ENCODE assay signal across 8 cellular contexts in genomic region chr11:62665630-62666258, GRCh38. TPM values are rescaled to one million over a fixed set of nuclear protein-coding genes. Genes with fewer than 3 reads are reported as not detected.
A peak's percentile ranks its signal among the peaks of the same experiment; 100 is the strongest.
DNase-seq lines count a peak whose midpoint lies in the region; ATAC-seq and TF ChIP-seq lines count a peak whose summit lies in the region.

No MANE protein-coding gene starts in this region.

- TF ChIP-seq EP300 in gastroesophageal sphincter (IDR thresholded peaks at IDR 0.05) (no peak), ovary (IDR thresholded peaks at IDR 0.05) (no peak)

- peaks cover 0 to 14% (median 0%) of the 10 kb centered on the region in 3 donors for H3K36me3 ChIP-seq in Peyer's patch
- peaks cover 0 to 29% of the 10 kb centered on the region in 2 donors for H3K36me3 ChIP-seq in gastroesophageal sphincter
- no peaks in the 10 kb centered on the region for H3K36me3 ChIP-seq in ovary
- H3K36me3 ChIP-seq in uterus, result no peaks in the 10 kb centered on the region

- H3K27ac ChIP-seq in Peyer's patch (peak overlapping the region; percentile 80 to 94 (median 92)), gastroesophageal sphincter (peak overlapping the region; percentile 65 to 96 (median 94)), ovary (peak overlapping the region; percentile 10 to 79), uterus (peak overlapping the region; percentile 88 to 89)

- peak; percentile 9 for ATAC-seq in GM18498 (IDR thresholded peaks at IDR 0.05; ENCODE audit: unreplicated experiment)
- peak; percentile 14 for ATAC-seq in HG02884 (IDR thresholded peaks at IDR 0.05; ENCODE audit: unreplicated experiment)
- peak; percentile 39 for ATAC-seq in gastroesophageal sphincter

- TF ChIP-seq CTCF in Peyer's patch (IDR thresholded peaks at IDR 0.05) (no peak), gastroesophageal sphincter (IDR thresholded peaks at IDR 0.05) (no peak), ovary (IDR thresholded peaks at IDR 0.05) (no peak), uterus (IDR thresholded peaks at IDR 0.05) (no peak)

- H3K4me1 ChIP-seq in Peyer's patch, result peaks cover 0 to 49% (median 17%) of the 10 kb centered on the region in 4 donors
- H3K4me1 ChIP-seq in gastroesophageal sphincter, result peaks cover 5 to 61% (median 22%) of the 10 kb centered on the region in 3 donors
- peaks cover 9% of the 10 kb centered on the region for H3K4me1 ChIP-seq in ovary (ENCODE audit: insufficient read depth)
- H3K4me1 ChIP-seq in uterus, result peaks cover 9 to 12% of the 10 kb centered on the region in 2 donors

- H3K4me3 ChIP-seq in Peyer's patch (peak overlapping the region; percentile 75 to 86 (median 82)), gastroesophageal sphincter (peak overlapping the region; percentile 71 to 87), ovary (peak overlapping the region; percentile 71), uterus (peak overlapping the region; percentile 75 to 92)

- TF ChIP-seq POLR2A in Peyer's patch (IDR thresholded peaks at IDR 0.05) (no peak), gastroesophageal sphincter (IDR thresholded peaks at IDR 0.05) (no peak), ovary (IDR thresholded peaks at IDR 0.05) (no peak), uterus (IDR thresholded peaks at IDR 0.05) (no peak)

- H3K9me3 ChIP-seq in Peyer's patch (no peaks in the 10 kb centered on the region), gastroesophageal sphincter (no peaks in the 10 kb centered on the region), ovary (no peaks in the 10 kb centered on the region), uterus (no peaks in the 10 kb centered on the region)

- H3K27me3 ChIP-seq in Peyer's patch, result no peaks in the 10 kb centered on the region
- H3K27me3 ChIP-seq in gastroesophageal sphincter, result no peaks in the 10 kb centered on the region
- no peaks in the 10 kb centered on the region for H3K27me3 ChIP-seq in ovary
- H3K27me3 ChIP-seq in uterus, result no peaks in the 10 kb centered on the region

- DNase-seq in Peyer's patch (peak in 2 of 3 donors; percentile 52 to 75), ovary (peak; percentile 61 to 77 (median 65)), uterus (peak; percentile 52 to 59), UCSD-AML1 (lab: John Stamatoyannopoulos, UW; ENCODE audit: unreplicated experiment) (no peak)
- DNase-seq in activated gamma-delta T cell treated with anti-CD3 and anti-CD28 coated beads, Interleukin-2, amount 50 U/mL, for 16 hours (ENCODE audit: low read depth), result peak; percentile 55

- no CpG with 5 or more reads among the region's 38 CpGs for WGBS in gastroesophageal sphincter (ENCODE audit: low coverage in 1 of 2), 2 donors
- WGBS in ovary, 3 donors, result 1% methylated on average over 38 of the region's 38 CpGs

- intact Hi-C loops in ovary (cut with DNase I), result no loop called here
- intact Hi-C loops in uterus (cut with DNase I; ENCODE audit: low total_unique reads), result no loop called here

RNA-seq across cellular contexts. Expression of gene CSKMT, which starts 0.6 kb away (rescaled TPM):
- 10 to 100 TPM in 1 of 4 donors, 1 to 10 TPM in 2, not detected in 1; 9.1 to 13.5 (median 9.2) TPM for total RNA-seq in Peyer's patch
- 10 to 100 TPM in 1 of 4 donors, 1 to 10 TPM in 3; 2.0 to 18.6 (median 7.3) TPM for total RNA-seq in gastroesophageal sphincter
- total RNA-seq in ovary, result 10 to 100 TPM; 14.2 to 31.5 (median 21.7) TPM
- polyA plus RNA-seq in ovary, result 10 to 100 TPM in 1 of 2 donors, 1 to 10 TPM in 1; 3.6 to 16.9 TPM
- 10 to 100 TPM in 2 of 4 donors, 1 to 10 TPM in 1, not detected in 1; 7.7 to 25.9 (median 12.6) TPM for total RNA-seq in uterus

RNA-seq across cellular contexts. Expression of gene C11orf98, which starts 0.7 kb away (rescaled TPM):
- 10 to 100 TPM; 29.2 to 97.4 (median 41.1) TPM for total RNA-seq in Peyer's patch
- total RNA-seq in gastroesophageal sphincter, result 10 to 100 TPM; 19.3 to 39.5 (median 26.8) TPM
- total RNA-seq in ovary, result 10 to 100 TPM; 24.2 to 62.3 (median 35.1) TPM
- 10 to 100 TPM; 50.8 to 55.5 TPM for polyA plus RNA-seq in ovary
- 10 to 100 TPM in 3 of 4 donors, 1 to 10 TPM in 1; 4.6 to 35.7 (median 19.5) TPM for total RNA-seq in uterus

RNA-seq across cellular contexts. Expression of gene UQCC3, which starts 5.7 kb away (rescaled TPM):
- total RNA-seq in Peyer's patch (10 to 100 TPM; 11.1 to 23.9 (median 12.7) TPM), gastroesophageal sphincter (10 to 100 TPM in 1 of 4 donors, 1 to 10 TPM in 3; 7.3 to 10.1 (median 8.4) TPM), ovary (10 to 100 TPM in 2 of 7 donors, 1 to 10 TPM in 5; 7.1 to 13.7 (median 8.9) TPM), uterus (1 to 10 TPM in 3 of 4 donors, under 1 TPM in 1; 0.51 to 6.6 (median 3.4) TPM)
- 1 to 10 TPM; 1.6 to 9.6 TPM for polyA plus RNA-seq in ovary

RNA-seq across cellular contexts. Expression of gene LBHD1, which starts 6.3 kb away (rescaled TPM):
- total RNA-seq in Peyer's patch, result 10 to 100 TPM in 3 of 4 donors, 1 to 10 TPM in 1; 6.6 to 25.6 (median 11.9) TPM
- total RNA-seq in gastroesophageal sphincter, result 1 to 10 TPM; 1.2 to 3.9 (median 2.2) TPM
- total RNA-seq in ovary, result 1 to 10 TPM; 2.4 to 6.0 (median 4.6) TPM
- polyA plus RNA-seq in ovary, result 1 to 10 TPM; 2.6 to 5.3 TPM
- 10 to 100 TPM in 1 of 4 donors, 1 to 10 TPM in 2, not detected in 1; 3.5 to 18.2 (median 6.9) TPM for total RNA-seq in uterus

RNA-seq across cellular contexts. Expression of gene INTS5, which starts 12.6 kb away (rescaled TPM):
- 10 to 100 TPM; 14.9 to 21.3 (median 19.5) TPM for total RNA-seq in Peyer's patch
- 10 to 100 TPM; 12.6 to 19.0 (median 14.5) TPM for total RNA-seq in gastroesophageal sphincter
- 10 to 100 TPM; 16.0 to 26.4 (median 21.8) TPM for total RNA-seq in ovary
- 10 to 100 TPM in 1 of 2 donors, 1 to 10 TPM in 1; 4.6 to 12.3 TPM for polyA plus RNA-seq in ovary
- total RNA-seq in uterus, result 10 to 100 TPM in 3 of 4 donors, 1 to 10 TPM in 1; 4.9 to 27.4 (median 18.8) TPM
